Comparison of ENCODE assay signal across 10 cellular contexts in the genomic region with DNA sequence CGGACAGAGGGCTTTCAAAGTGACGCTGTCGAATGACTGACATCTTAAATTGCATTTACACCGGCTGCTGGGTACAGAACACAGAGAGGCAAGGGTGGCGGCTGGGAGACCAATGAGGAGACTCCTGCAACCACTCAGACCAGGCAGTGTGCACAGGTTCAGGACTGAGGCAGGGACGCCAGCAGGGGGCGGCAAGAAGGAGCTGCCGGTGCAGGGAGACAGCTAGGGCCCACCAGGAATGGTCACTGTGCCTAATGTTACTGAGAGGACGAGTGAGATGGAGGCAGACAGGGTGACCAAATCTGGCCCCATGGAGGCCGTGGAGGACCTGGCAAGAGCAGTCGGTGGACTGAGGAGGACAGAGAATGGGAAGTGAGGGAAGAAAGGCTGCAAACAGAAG. TPM values are rescaled to one million over a fixed set of nuclear protein-coding genes. Genes with fewer than 3 reads are reported as not detected.
DNase-seq lines count a peak whose midpoint lies in the region; ATAC-seq and TF ChIP-seq lines count a peak whose summit lies in the region.
"Had no signal": no experiment of that assay in that cellular context is flagged by ENCODE, and none has a peak within 500 bp of the region (broad histone marks: within the 10 kb centered on the region; RNA-seq: fewer than 3 reads in every experiment).

No MANE protein-coding gene starts in this region.

- H2BK12ac ChIP-seq in mesenchymal stem cell (ENCODE audit: low read length in 2 of 2), result no peak overlapping the region

- no peak for TF ChIP-seq CTCF in activated CD8-positive, alpha-beta T cell treated with anti-CD3 and anti-CD28 coated beads for 36 hours (IDR thresholded peaks at IDR 0.05)

- peak overlapping the region in 1 of 2 experiments; percentile 6 for H3K23ac ChIP-seq in mesenchymal stem cell (ENCODE audit: low read length in 2 of 2)

- no peak overlapping the region for H2BK5ac ChIP-seq in mesenchymal stem cell (ENCODE audit: low read depth, low read length, poor library complexity, severe bottlenecking)

- DNase-seq in DMS53 (lab: John Stamatoyannopoulos, UW) (peak; percentile 54), DMS53 treated with DMSO at 0.1 percent for 48 hours (lab: John Stamatoyannopoulos, UW; ENCODE audit: unreplicated experiment) (no peak), HuH-7 (ENCODE audit: low spot score) (peak; percentile 64), mesenchymal stem cell (peak; percentile 26), NCI-H1092 (lab: John Stamatoyannopoulos, UW) (no peak), cortex of kidney (lab: John Stamatoyannopoulos, UW) (no peak)
- DNase-seq in activated CD8-positive, alpha-beta T cell treated with anti-CD3 and anti-CD28 coated beads for 36 hours, result peak; percentile 33
- DNase-seq: lower lobe of right lung, NCI-H2107 had no signal

- no peak overlapping the region for H4K8ac ChIP-seq in mesenchymal stem cell (ENCODE audit: low read length)

- ATAC-seq in activated CD8-positive, alpha-beta T cell treated with anti-CD3 and anti-CD28 coated beads for 36 hours, result no peak
- ATAC-seq in GM18867 (IDR thresholded peaks at IDR 0.05; ENCODE audit: unreplicated experiment), result no peak
- ATAC-seq: lower lobe of right lung had no signal

- H3K4me3 ChIP-seq in mesenchymal stem cell (ENCODE audit: insufficient read depth in 1 of 2, low read depth in 1 of 2, low read length in 2 of 2), result no peak overlapping the region
- H3K4me3 ChIP-seq: lower lobe of right lung had no signal

- peaks cover 11% of the 10 kb centered on the region for H3K4me1 ChIP-seq in mesenchymal stem cell (ENCODE audit: control insufficient read depth, insufficient read depth, low read depth, low read length)
- H3K4me1 ChIP-seq: lower lobe of right lung had no signal

- H4K91ac ChIP-seq in mesenchymal stem cell (ENCODE audit: low read length), result no peak overlapping the region

- H3K4me3 Mint-ChIP-seq in activated CD8-positive, alpha-beta T cell treated with anti-CD3 and anti-CD28 coated beads for 36 hours, result no peak overlapping the region

- H3K4me2 ChIP-seq in mesenchymal stem cell (ENCODE audit: low read length, poor library complexity, severe bottlenecking), result no peak overlapping the region

- no peak overlapping the region for H3K27ac Mint-ChIP-seq in activated CD8-positive, alpha-beta T cell treated with anti-CD3 and anti-CD28 coated beads for 36 hours

- POLR2A ChIA-PET in activated CD8-positive, alpha-beta T cell treated with anti-CD3 and anti-CD28 coated beads for 36 hours (lab: Charles Lee), result no interaction called here

- peaks cover 5% of the 10 kb centered on the region for H3K27me3 Mint-ChIP-seq in activated CD8-positive, alpha-beta T cell treated with anti-CD3 and anti-CD28 coated beads for 36 hours

- peak overlapping the region in 1 of 2 experiments; percentile 10 for H3K14ac ChIP-seq in mesenchymal stem cell (ENCODE audit: low read length in 2 of 2)

- H3K27me3 ChIP-seq in mesenchymal stem cell (ENCODE audit: control insufficient read depth in 1 of 2, insufficient read depth in 1 of 2, low read length in 2 of 2), result peaks cover 0 to 60% of the 10 kb centered on the region in 2 experiments

- CTCF ChIA-PET in activated CD8-positive, alpha-beta T cell treated with anti-CD3 and anti-CD28 coated beads for 36 hours (lab: Charles Lee), result no interaction called here

- H3K27ac ChIP-seq in mesenchymal stem cell (ENCODE audit: low read length, poor library complexity, severe bottlenecking), result no peak overlapping the region
- H3K27ac ChIP-seq: lower lobe of right lung had no signal

- 51% methylated on average over 11 of the region's 11 CpGs for WGBS in mesenchymal stem cell

- H3K18ac ChIP-seq in mesenchymal stem cell (ENCODE audit: low read depth in 1 of 2, low read length in 2 of 2), result no peak overlapping the region

- H3K9me3 Mint-ChIP-seq in activated CD8-positive, alpha-beta T cell treated with anti-CD3 and anti-CD28 coated beads for 36 hours, result no peaks in the 10 kb centered on the region

- no peaks in the 10 kb centered on the region for H3K9me3 ChIP-seq in mesenchymal stem cell (ENCODE audit: control insufficient read depth, low read length)
- H3K9me3 ChIP-seq: lower lobe of right lung had no signal

- no peak overlapping the region for H3K9ac ChIP-seq in mesenchymal stem cell (ENCODE audit: low read length)

- intact Hi-C loops in activated CD8-positive, alpha-beta T cell treated with anti-CD3 and anti-CD28 coated beads for 36 hours (cut with micrococcal nuclease), result no loop called here

- no peak overlapping the region for H2BK15ac ChIP-seq in mesenchymal stem cell (ENCODE audit: low read depth, poor library complexity, severe bottlenecking)

- no peak overlapping the region for H2AFZ ChIP-seq in mesenchymal stem cell (ENCODE audit: low read depth, low read length)

- H3K4me1 Mint-ChIP-seq in activated CD8-positive, alpha-beta T cell treated with anti-CD3 and anti-CD28 coated beads for 36 hours (ENCODE audit: low read depth), result no peaks in the 10 kb centered on the region

- peaks cover 0 to 25% of the 10 kb centered on the region in 2 experiments for H3K36me3 ChIP-seq in mesenchymal stem cell (ENCODE audit: control insufficient read depth in 1 of 2, insufficient read depth in 2 of 2, low read depth in 1 of 2, low read length in 2 of 2)
- H3K36me3 ChIP-seq: lower lobe of right lung had no signal

- H2AK5ac ChIP-seq in mesenchymal stem cell (ENCODE audit: low read length, severe bottlenecking), result no peak overlapping the region

- H3K79me1 ChIP-seq in mesenchymal stem cell (replicated peaks; ENCODE audit: low read length, poor library complexity, severe bottlenecking), result peaks cover 44% of the 10 kb centered on the region

- no peaks in the 10 kb centered on the region for H3K36me3 Mint-ChIP-seq in activated CD8-positive, alpha-beta T cell treated with anti-CD3 and anti-CD28 coated beads for 36 hours (ENCODE audit: low read depth)

- no peak overlapping the region for H3K4ac ChIP-seq in mesenchymal stem cell (ENCODE audit: low read depth in 1 of 2, low read length in 2 of 2)

- H2BK120ac ChIP-seq in mesenchymal stem cell (ENCODE audit: low read depth, low read length), result no peak overlapping the region

RNA-seq across cellular contexts. Expression of a gene that starts 23.5 kb away (rescaled TPM):
- not detected for total RNA-seq in activated CD8-positive, alpha-beta T cell treated with anti-CD3 and anti-CD28 coated beads for 36 hours
- polyA plus RNA-seq in mesenchymal stem cell (2013, experiment 1 of 2), result 0.29 TPM
- polyA plus RNA-seq in mesenchymal stem cell (2013, experiment 2 of 2), result 0.29 TPM
- total RNA-seq: lower lobe of right lung had no signal

Comparison
In these comparisons a context has a peak if more than half of its experiments do, and no peak if none do; other contexts are left out.
1. DNase-seq: peak in DMS53 (single experiment), HuH-7 (single experiment), activated CD8-positive, alpha-beta T cell treated with anti-CD3 and anti-CD28 coated beads for 36 hours (single experiment) and mesenchymal stem cell (single experiment); none in DMS53 treated with DMSO at 0.1 percent for 48 hours (single experiment), NCI-H1092 (single experiment) and cortex of kidney (single experiment).